18 cellular contexts compared by ENCODE assay signal in the genomic region with DNA sequence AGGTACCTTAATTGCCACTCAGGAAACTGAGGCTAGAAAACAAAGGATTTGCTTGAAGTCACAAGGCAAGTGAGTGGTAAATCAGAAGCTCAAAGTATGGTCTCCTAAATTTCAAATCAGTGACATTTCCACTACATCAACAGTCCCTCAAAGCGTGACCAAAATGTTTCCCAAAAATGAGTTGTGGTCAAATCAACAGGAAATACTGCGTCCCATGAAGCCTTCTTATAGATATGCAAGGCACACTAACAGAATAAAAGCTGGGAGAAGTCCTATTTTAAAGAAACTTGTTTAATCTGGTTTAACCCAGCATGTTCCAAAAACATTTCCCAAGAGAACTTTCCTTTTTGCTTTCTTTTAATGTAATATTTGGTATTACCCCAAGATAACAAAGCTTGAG.
"Had no signal": no experiment of that assay in that cellular context is flagged by ENCODE, and none has a peak within 500 bp of the region (broad histone marks: within the 10 kb centered on the region; RNA-seq: fewer than 3 reads in every experiment).

No MANE protein-coding gene starts in this region.

- H3K4me1 ChIP-seq: body of pancreas had no signal

- ATAC-seq: activated T-cell treated with anti-CD3 and anti-CD28 coated beads, Interleukin-2, amount 50 U/mL, for 4 hours; body of pancreas; effector memory CD8-positive, alpha-beta T cell; gastroesophageal sphincter; natural killer cell; WTC11 had no signal

- H3K9me3 Mint-ChIP-seq: activated CD4-positive, alpha-beta memory T cell treated with anti-CD3 and anti-CD28 coated beads, Interleukin-2, amount 10 ng/mL, durations not matched to agents 7 days and 5 days; activated naive CD4-positive, alpha-beta T cell treated with anti-CD3 and anti-CD28 coated beads, Interleukin-2, amount 50 U/mL, for 24 hours; activated T-cell treated with anti-CD3 and anti-CD28 coated beads, Interleukin-2, amount 50 U/mL, for 4 hours; central memory CD8-positive, alpha-beta T cell; effector memory CD8-positive, alpha-beta T cell; natural killer cell; WTC11 had no signal

- H3K27me3 ChIP-seq: body of pancreas, gastroesophageal sphincter had no signal

- H3K4me3 ChIP-seq: body of pancreas, gastroesophageal sphincter, skin epidermis had no signal

- H3K9me3 ChIP-seq: body of pancreas, gastroesophageal sphincter had no signal

- H3K27ac ChIP-seq: body of pancreas, gastroesophageal sphincter, skin epidermis had no signal

- H3K36me3 Mint-ChIP-seq: natural killer cell, WTC11 had no signal

- H3K27ac Mint-ChIP-seq: activated CD4-positive, alpha-beta memory T cell treated with anti-CD3 and anti-CD28 coated beads, Interleukin-2, amount 10 ng/mL, durations not matched to agents 7 days and 5 days; activated naive CD4-positive, alpha-beta T cell treated with anti-CD3 and anti-CD28 coated beads, Interleukin-2, amount 50 U/mL, for 24 hours; effector memory CD8-positive, alpha-beta T cell; natural killer cell; WTC11 had no signal

- H3K4me1 Mint-ChIP-seq: activated CD4-positive, alpha-beta memory T cell treated with anti-CD3 and anti-CD28 coated beads, Interleukin-2, amount 10 ng/mL, durations not matched to agents 7 days and 5 days; activated naive CD4-positive, alpha-beta T cell treated with anti-CD3 and anti-CD28 coated beads, Interleukin-2, amount 50 U/mL, for 24 hours; central memory CD8-positive, alpha-beta T cell; natural killer cell had no signal

- DNase-seq: activated CD4-positive, alpha-beta memory T cell treated with anti-CD3 and anti-CD28 coated beads, Interleukin-2, amount 10 ng/mL, durations not matched to agents 7 days and 5 days; activated CD4-positive, alpha-beta T cell treated with anti-CD3 and anti-CD28 coated beads for 4 hours; activated effector memory CD4-positive, alpha-beta T cell treated with Interleukin-2 at 50 U/mL for 16 hours; activated T-cell treated with anti-CD3 and anti-CD28 coated beads, Interleukin-2, amount 50 U/mL, for 4 hours; body of pancreas; dermis blood vessel endothelial cell; effector memory CD8-positive, alpha-beta T cell; natural killer cell; stimulated activated CD4-positive, alpha-beta T cell treated with anti-CD3 and anti-CD28 coated beads, Interleukin-15, amount 100 ng/mL, for 24 hours; stimulated activated CD4-positive, alpha-beta T cell treated with anti-CD3 and anti-CD28 coated beads, Interleukin-4, amount 100 ng/mL, for 1 hour; stimulated activated naive CD4-positive, alpha-beta T cell treated with Interleukin-2 at 50 U/mL for 16 hours; substantia nigra; SW 1271 had no signal

- H3K36me3 ChIP-seq: gastroesophageal sphincter had no signal

- H3K4me3 Mint-ChIP-seq: activated CD4-positive, alpha-beta memory T cell treated with anti-CD3 and anti-CD28 coated beads, Interleukin-2, amount 10 ng/mL, durations not matched to agents 7 days and 5 days; activated naive CD4-positive, alpha-beta T cell treated with anti-CD3 and anti-CD28 coated beads, Interleukin-2, amount 50 U/mL, for 24 hours; activated T-cell treated with anti-CD3 and anti-CD28 coated beads, Interleukin-2, amount 50 U/mL, for 4 hours; central memory CD8-positive, alpha-beta T cell; effector memory CD8-positive, alpha-beta T cell; natural killer cell; WTC11 had no signal

- H3K27me3 Mint-ChIP-seq: activated CD4-positive, alpha-beta memory T cell treated with anti-CD3 and anti-CD28 coated beads, Interleukin-2, amount 10 ng/mL, durations not matched to agents 7 days and 5 days; activated naive CD4-positive, alpha-beta T cell treated with anti-CD3 and anti-CD28 coated beads, Interleukin-2, amount 50 U/mL, for 24 hours; central memory CD8-positive, alpha-beta T cell; effector memory CD8-positive, alpha-beta T cell had no signal
